Comparison of ENCODE assay signal across 22 cellular contexts in genomic region chr14:100539319-100539645, GRCh38. TPM values are rescaled to one million over a fixed set of nuclear protein-coding genes. Genes with fewer than 3 reads are reported as not detected.
"Had no signal": no experiment of that assay in that cellular context is flagged by ENCODE, and none has a peak within 500 bp of the region (broad histone marks: within the 10 kb centered on the region; RNA-seq: fewer than 3 reads in every experiment).

No MANE protein-coding gene starts in this region.

- H3K4me2 ChIP-seq: KMS-11 had no signal

- H3K36me3 Mint-ChIP-seq: activated CD4-positive, alpha-beta memory T cell treated with anti-CD3 and anti-CD28 coated beads for 36 hours; activated naive CD4-positive, alpha-beta T cell treated with anti-CD3 and anti-CD28 coated beads, Interleukin-2, amount 50 U/mL, for 24 hours; brain had no signal

- H3K27ac Mint-ChIP-seq: activated CD4-positive, alpha-beta memory T cell treated with anti-CD3 and anti-CD28 coated beads for 36 hours; activated CD4-positive, alpha-beta T cell treated with anti-CD3 and anti-CD28 coated beads, Interleukin-2, amount 10 ng/mL, durations not matched to agents 7 days and 5 days; activated naive CD4-positive, alpha-beta T cell treated with anti-CD3 and anti-CD28 coated beads, Interleukin-2, amount 50 U/mL, for 24 hours had no signal

- DNase-seq: activated CD4-positive, alpha-beta memory T cell treated with anti-CD3 and anti-CD28 coated beads for 36 hours; activated CD4-positive, alpha-beta T cell treated with anti-CD3 and anti-CD28 coated beads, Interleukin-2, amount 10 ng/mL, durations not matched to agents 7 days and 5 days; activated CD4-positive, CD25-positive, alpha-beta regulatory T cell; activated CD8-positive, alpha-beta memory T cell treated with anti-CD3 and anti-CD28 coated beads for 24 hours; activated gamma-delta T cell treated with Interleukin-2 at 50 U/mL for 16 hours; activated T-cell treated with anti-CD3 and anti-CD28 coated beads, Interleukin-2, amount 50 U/mL, for 4 hours; amygdala; MV-4-11; NCI-H1092 treated with DMSO at 0.1 percent for 48 hours; NCI-H1436; NCI-H1694 treated with DMSO at 0.1 percent for 48 hours; NCI-H2029 treated with DMSO at 0.1 percent for 48 hours; NCI-H345; NCI-H510A; NCI-H526 treated with DMSO at 0.1 percent for 48 hours; NCI-H82; SIG-M5 had no signal

- H3K27ac ChIP-seq: KMS-11, VCaP had no signal

- ATAC-seq: activated T-cell treated with anti-CD3 and anti-CD28 coated beads, Interleukin-2, amount 50 U/mL, for 4 hours had no signal

- H3K4me3 Mint-ChIP-seq: activated CD4-positive, alpha-beta memory T cell treated with anti-CD3 and anti-CD28 coated beads for 36 hours; activated CD4-positive, alpha-beta T cell treated with anti-CD3 and anti-CD28 coated beads, Interleukin-2, amount 10 ng/mL, durations not matched to agents 7 days and 5 days; activated naive CD4-positive, alpha-beta T cell treated with anti-CD3 and anti-CD28 coated beads, Interleukin-2, amount 50 U/mL, for 24 hours; activated T-cell treated with anti-CD3 and anti-CD28 coated beads, Interleukin-2, amount 50 U/mL, for 4 hours; brain had no signal

- H3K27me3 Mint-ChIP-seq: activated CD4-positive, alpha-beta memory T cell treated with anti-CD3 and anti-CD28 coated beads for 36 hours; activated CD4-positive, alpha-beta T cell treated with anti-CD3 and anti-CD28 coated beads, Interleukin-2, amount 10 ng/mL, durations not matched to agents 7 days and 5 days; activated naive CD4-positive, alpha-beta T cell treated with anti-CD3 and anti-CD28 coated beads, Interleukin-2, amount 50 U/mL, for 24 hours; brain had no signal

- H3K9me3 Mint-ChIP-seq: activated CD4-positive, alpha-beta memory T cell treated with anti-CD3 and anti-CD28 coated beads for 36 hours; activated CD4-positive, alpha-beta T cell treated with anti-CD3 and anti-CD28 coated beads, Interleukin-2, amount 10 ng/mL, durations not matched to agents 7 days and 5 days; activated naive CD4-positive, alpha-beta T cell treated with anti-CD3 and anti-CD28 coated beads, Interleukin-2, amount 50 U/mL, for 24 hours; activated T-cell treated with anti-CD3 and anti-CD28 coated beads, Interleukin-2, amount 50 U/mL, for 4 hours had no signal

RNA-seq across cellular contexts. Expression of gene BEGAIN, which starts 47.9 kb away (rescaled TPM):
- total RNA-seq: RPMI7951 had no signal
